16 cellular contexts compared by ENCODE assay signal in the genomic region with DNA sequence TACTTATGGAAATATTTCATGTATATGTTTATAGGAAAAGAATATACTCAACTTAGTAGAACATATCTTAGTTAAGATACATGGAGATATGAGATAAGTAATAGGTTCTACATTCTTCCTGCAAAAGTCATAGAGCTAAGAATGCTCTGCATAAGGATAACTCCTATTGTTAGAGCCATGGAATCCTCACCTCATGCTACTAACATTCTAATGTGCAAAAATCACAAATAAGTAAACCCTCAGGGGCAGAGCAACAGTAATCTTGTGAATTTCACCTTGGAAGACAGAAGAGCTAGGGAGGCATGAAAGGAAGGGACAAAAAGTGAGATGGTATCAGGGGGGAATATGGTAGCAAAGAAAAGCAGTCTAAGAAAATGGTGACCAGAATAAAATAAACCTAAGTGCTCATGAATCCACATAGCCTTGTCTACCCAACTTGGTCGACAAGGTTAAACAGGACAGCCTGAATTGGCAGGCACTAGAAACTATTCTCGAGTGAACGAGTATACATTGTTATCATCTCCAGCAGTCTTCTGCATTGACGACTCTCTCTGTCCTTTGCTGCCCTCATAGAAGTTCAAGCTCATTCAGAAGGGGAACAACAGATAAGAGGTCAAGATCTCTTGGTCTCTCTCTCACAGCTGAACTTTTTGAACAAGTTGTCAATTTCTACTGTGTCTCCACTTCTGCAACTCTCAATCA.
"Had no signal": no experiment of that assay in that cellular context is flagged by ENCODE, and none has a peak within 500 bp of the region (broad histone marks: within the 10 kb centered on the region; RNA-seq: fewer than 3 reads in every experiment).

No MANE protein-coding gene starts in this region.

- H3K4me1 ChIP-seq: gastroesophageal sphincter, parathyroid adenoma, thyroid gland had no signal

- H3K27me3 ChIP-seq: gastroesophageal sphincter, neutrophil, thyroid gland had no signal

- H2AFZ ChIP-seq: parathyroid adenoma had no signal

- H3K27ac ChIP-seq: gastroesophageal sphincter, neutrophil, parathyroid adenoma, thyroid gland had no signal

- H3K79me2 ChIP-seq: parathyroid adenoma had no signal

- H3K4me3 ChIP-seq: gastroesophageal sphincter, lung, thyroid gland had no signal

- H3K9ac ChIP-seq: parathyroid adenoma had no signal

- ATAC-seq: activated CD8-positive, alpha-beta memory T cell treated with anti-CD3 and anti-CD28 coated beads, Interleukin-2, amount 10 ng/mL, durations not matched to agents 7 days and 5 days; gastroesophageal sphincter; left colon; natural killer cell treated with Interleukin-12 subunit alpha and Interleukin-12 subunit beta and Interleukin-15 and Interleukin-18, amount 100 ng/mL, for 72 hours; T-helper 17 cell had no signal

- DNase-seq: activated CD4-positive, alpha-beta memory T cell treated with anti-CD3 and anti-CD28 coated beads, Interleukin-2, amount 10 ng/mL, durations not matched to agents 7 days and 5 days; activated CD4-positive, alpha-beta T cell treated with anti-CD3 and anti-CD28 coated beads for 48 hours; activated CD4-positive, CD25-positive, alpha-beta regulatory T cell; activated CD8-positive, alpha-beta memory T cell treated with anti-CD3 and anti-CD28 coated beads, Interleukin-2, amount 10 ng/mL, durations not matched to agents 7 days and 5 days; amygdala; effector CD4-positive, alpha-beta T cell; immature natural killer cell; left colon; stimulated activated naive CD4-positive, alpha-beta T cell treated with Interleukin-2 at 50 U/mL for 16 hours; T-helper 17 cell; thyroid gland had no signal

- H3K9me3 ChIP-seq: gastroesophageal sphincter, neutrophil, thyroid gland had no signal
